1 cellular context compared by ENCODE assay signal in the genomic region with DNA sequence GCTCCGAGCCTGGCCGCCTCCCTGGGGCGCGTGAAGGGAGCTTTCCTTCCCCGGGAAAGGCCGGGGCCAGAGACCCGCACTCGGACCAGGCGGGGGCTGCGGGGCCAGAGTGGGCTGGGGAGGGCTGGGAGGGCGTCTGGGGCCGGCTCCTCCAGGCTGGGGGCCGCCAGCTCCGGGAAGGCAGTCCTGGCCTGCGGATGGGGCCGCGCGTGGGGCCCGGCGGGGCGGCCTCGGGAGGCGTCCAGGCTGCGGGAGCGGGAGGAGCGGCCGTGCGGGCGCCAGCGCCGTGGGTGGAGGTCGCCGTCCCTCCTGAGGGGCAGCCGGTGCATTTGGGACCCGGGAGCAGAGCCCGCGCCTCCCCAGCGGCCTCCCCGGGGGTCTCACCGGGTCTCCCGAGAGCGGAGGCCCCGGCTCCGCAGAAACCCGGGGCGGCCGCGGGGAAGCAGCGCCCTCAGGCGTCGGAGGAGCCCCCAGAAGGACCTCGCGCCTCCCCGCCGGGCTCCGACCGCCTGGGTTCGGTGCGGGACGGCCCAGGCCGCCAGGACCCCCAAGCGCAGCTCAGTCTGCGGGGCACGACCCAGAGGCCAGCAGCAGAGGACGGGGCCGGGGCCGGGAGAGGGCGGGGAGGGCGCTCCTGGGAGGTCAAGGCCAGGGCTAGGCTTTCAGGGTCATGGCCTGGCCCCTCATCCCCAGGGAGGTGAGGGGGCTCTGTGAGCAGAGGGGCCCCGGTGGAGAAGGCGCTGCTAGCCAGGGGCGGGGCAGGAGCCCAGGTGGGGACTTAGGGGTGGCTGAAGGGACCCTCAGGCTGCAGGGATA.
TF ChIP-seq lines count a peak whose summit lies in the region.

No MANE protein-coding gene starts in this region.

TF ChIP-seq in WTC11, 78 proteins besides CTCF, POLR2A, EP300 and RAD21 (continued from another document):
- TF ChIP-seq ZNF232 (CRISPR knock-in tag; IDR thresholded peaks at IDR 0.05): no peak
- peak; percentile 83 for TF ChIP-seq ZNF423 (CRISPR knock-in tag; IDR thresholded peaks at IDR 0.05)
- TF ChIP-seq CREB1 (CRISPR knock-in tag; IDR thresholded peaks at IDR 0.05): no peak
